8 cellular contexts compared by ENCODE assay signal in genomic region chr6:159969921-159970320, GRCh38. TPM values are rescaled to one million over a fixed set of nuclear protein-coding genes. Genes with fewer than 3 reads are reported as not detected.
DNase-seq lines count a peak whose midpoint lies in the region; ATAC-seq and TF ChIP-seq lines count a peak whose summit lies in the region.

No MANE protein-coding gene starts in this region.

- DNase-seq in SIG-M5 treated with dmso at 0.1 percent for 504 hours (lab: John Stamatoyannopoulos, UW; ENCODE audit: unreplicated experiment) (peak; percentile 46), SIG-M5 (lab: John Stamatoyannopoulos, UW) (no peak), HCEC 1CT (peak; percentile 84), NAMALWA (ENCODE audit: low spot score) (peak; percentile 51), activated B cell treated with CpG ODN at 0.5 μM for 24 hours (no peak), fibroblast of pulmonary artery (ENCODE audit: low read depth) (peak; percentile 82), natural killer cell (peak; percentile 41), NCI-H2171 treated with DMSO at 0.1 percent for 48 hours (lab: John Stamatoyannopoulos, UW) (no peak)

- H3K4me3 Mint-ChIP-seq in activated B cell treated with CpG ODN at 0.5 μM for 24 hours (peak overlapping the region; percentile 88), natural killer cell (peak overlapping the region; percentile 96)

- ATAC-seq in activated B cell treated with CpG ODN at 0.5 μM for 24 hours (ENCODE audit: low read depth) (no peak), natural killer cell (peak; percentile 19 to 44 (median 43))

- H3K4me3 ChIP-seq in fibroblast of pulmonary artery (replicated peaks; ENCODE audit: low read depth, low read length), result peak overlapping the region; percentile 78

- H3K4me1 Mint-ChIP-seq in activated B cell treated with CpG ODN at 0.5 μM for 24 hours, result peaks cover 47% of the 10 kb centered on the region
- peaks cover 47 to 48% of the 10 kb centered on the region in 2 donors for H3K4me1 Mint-ChIP-seq in natural killer cell

- TF ChIP-seq CTCF in activated B cell treated with CpG ODN at 0.5 μM for 24 hours (IDR thresholded peaks at IDR 0.05) (no peak), fibroblast of pulmonary artery (IDR thresholded peaks at IDR 0.05; ENCODE audit: low read length, missing control alignments) (no peak), natural killer cell (IDR thresholded peaks at IDR 0.05) (no peak)

- POLR2A ChIA-PET in activated B cell treated with CpG ODN at 0.5 μM for 24 hours (lab: Charles Lee), result interaction anchor here (1.0 to 5.2 kb wide), 4 partner anchors 11 to 180 kb away, joined by 3 to 69 read pairs (median 4); partner anchors contain the start of gene TCP1

- no peaks in the 10 kb centered on the region for H3K27me3 Mint-ChIP-seq in activated B cell treated with CpG ODN at 0.5 μM for 24 hours
- H3K27me3 Mint-ChIP-seq in natural killer cell (ENCODE audit: low read depth in 2 of 2), result no peaks in the 10 kb centered on the region

- peak overlapping the region; percentile 77 for H3K27ac Mint-ChIP-seq in activated B cell treated with CpG ODN at 0.5 μM for 24 hours
- peak overlapping the region; percentile 94 to 99 for H3K27ac Mint-ChIP-seq in natural killer cell

- H3K9me3 Mint-ChIP-seq in activated B cell treated with CpG ODN at 0.5 μM for 24 hours, result no peaks in the 10 kb centered on the region
- H3K9me3 Mint-ChIP-seq in natural killer cell, result no peaks in the 10 kb centered on the region

- H3K36me3 Mint-ChIP-seq in activated B cell treated with CpG ODN at 0.5 μM for 24 hours (ENCODE audit: low read depth), result peaks cover 4% of the 10 kb centered on the region
- no peaks in the 10 kb centered on the region for H3K36me3 Mint-ChIP-seq in natural killer cell

- CTCF ChIA-PET in activated B cell treated with CpG ODN at 0.5 μM for 24 hours (lab: Charles Lee), result no interaction called here

- intact Hi-C loops in activated B cell treated with CpG ODN at 0.5 μM for 24 hours (cut with micrococcal nuclease) (loop anchor here (1.0 to 10.0 kb wide), 4 partner anchors 9 to 1305 kb away; partner anchors contain the start of gene AGPAT4), natural killer cell (cut with micrococcal nuclease) (loop anchor here (1.0 to 10.0 kb wide), 4 partner anchors 9 to 1315 kb away; partner anchors contain the start of genes SOD2 and SYTL3)

RNA-seq across cellular contexts. Expression of gene IGF2R, which starts 1.0 kb away (rescaled TPM):
- 69.6 and 79.5 TPM in 2 replicates for total RNA-seq in activated B cell treated with CpG ODN at 0.5 μM for 24 hours
- total RNA-seq in natural killer cell, result 100 to 1,000 TPM; 208 to 282 (median 253) TPM

Comparison
In these comparisons a context has a peak if more than half of its experiments do, and no peak if none do; other contexts are left out.
1. DNase-seq: peak in SIG-M5 treated with dmso at 0.1 percent for 504 hours (single experiment), HCEC 1CT (single experiment), NAMALWA (single experiment), fibroblast of pulmonary artery (single experiment) and natural killer cell (single experiment); none in SIG-M5 (single experiment), activated B cell treated with CpG ODN at 0.5 μM for 24 hours (single experiment) and NCI-H2171 treated with DMSO at 0.1 percent for 48 hours (single experiment).